ENCODE assay signal across 10 cellular contexts in genomic region chr11:38460901-38461300, GRCh38.
DNase-seq lines count a peak whose midpoint lies in the region; ATAC-seq and TF ChIP-seq lines count a peak whose summit lies in the region.
"Had no signal": no experiment of that assay in that cellular context is flagged by ENCODE, and none has a peak within 500 bp of the region (broad histone marks: within the 10 kb centered on the region; RNA-seq: fewer than 3 reads in every experiment).

No MANE protein-coding gene starts in this region.

- H3K27ac Mint-ChIP-seq in stimulated activated naive B cell treated with anti-CD40 and anti-IgM and Interleukin-4, amounts not matched to agents 10 μg/mL and 1 μg/mL and 100 μg/mL, for 72 hours: no peak overlapping the region
- H3K27ac Mint-ChIP-seq: memory B cell had no signal

- H3K36me3 Mint-ChIP-seq in stimulated activated naive B cell treated with anti-CD40 and anti-IgM and Interleukin-4, amounts not matched to agents 10 μg/mL and 1 μg/mL and 100 μg/mL, for 72 hours: no peaks in the 10 kb centered on the region
- H3K36me3 Mint-ChIP-seq: memory B cell had no signal

- no peaks in the 10 kb centered on the region for H3F3A ChIP-seq in smooth muscle cell (ENCODE audit: low read depth)

- H3K27me3 Mint-ChIP-seq in stimulated activated naive B cell treated with anti-CD40 and anti-IgM and Interleukin-4, amounts not matched to agents 10 μg/mL and 1 μg/mL and 100 μg/mL, for 72 hours: no peaks in the 10 kb centered on the region
- H3K27me3 Mint-ChIP-seq: memory B cell had no signal

- H3K4me1 Mint-ChIP-seq in stimulated activated naive B cell treated with anti-CD40 and anti-IgM and Interleukin-4, amounts not matched to agents 10 μg/mL and 1 μg/mL and 100 μg/mL, for 72 hours: no peaks in the 10 kb centered on the region
- H3K4me1 Mint-ChIP-seq: memory B cell had no signal

- H3K27me3 ChIP-seq in SJCRH30: no peaks in the 10 kb centered on the region
- no peaks in the 10 kb centered on the region for H3K27me3 ChIP-seq in smooth muscle cell (ENCODE audit: low read depth)
- no peaks in the 10 kb centered on the region for H3K27me3 ChIP-seq in colonic mucosa

- H3K4me2 ChIP-seq in smooth muscle cell: no peak overlapping the region

- H3K27ac ChIP-seq in SJCRH30 (peak overlapping the region; percentile 7; the same call in 1 of the 2 replicates), smooth muscle cell (ENCODE audit: low read depth) (peak overlapping the region; percentile 64), colonic mucosa (no peak overlapping the region)

- H3K4me1 ChIP-seq in SJCRH30 (peaks cover 17% of the 10 kb centered on the region), smooth muscle cell (ENCODE audit: low read depth) (no peaks in the 10 kb centered on the region), colonic mucosa (no peaks in the 10 kb centered on the region)

- H2AFZ ChIP-seq in smooth muscle cell (ENCODE audit: low read depth): no peak overlapping the region

- DNase-seq in HT-29 (ENCODE audit: low spot score) (peak; percentile 47), SJCRH30 (peak; percentile 77 to 85), foreskin fibroblast (peak; percentile 38 to 73), smooth muscle cell (lab: John Stamatoyannopoulos, UW; ENCODE audit: unreplicated experiment) (no peak), GM10266 (ENCODE audit: extremely low spot score) (no peak), colonic mucosa (no peak)
- DNase-seq in central memory CD4-positive, alpha-beta T cell: no peak
- no peak for DNase-seq in stimulated activated naive B cell treated with anti-CD40 and anti-IgM and Interleukin-4, amounts not matched to agents 10 μg/mL and 1 μg/mL and 100 μg/mL, for 72 hours
- DNase-seq: stimulated activated CD4-positive, alpha-beta T cell treated with anti-CD3 and anti-CD28 coated beads, Interleukin-1b, Interleukin-23, amount 100 ng/mL, for 48 hours had no signal

- H3K79me2 ChIP-seq in smooth muscle cell (ENCODE audit: low read depth): no peaks in the 10 kb centered on the region

- TF ChIP-seq CTCF in foreskin fibroblast (IDR thresholded peaks at IDR 0.05; ENCODE audit: low read depth, low read length) (no peak), smooth muscle cell (IDR thresholded peaks at IDR 0.05; ENCODE audit: borderline replicate concordance, insufficient read depth, poor library complexity, severe bottlenecking) (no peak), GM10266 (IDR thresholded peaks at IDR 0.05; ENCODE audit: control insufficient read depth, insufficient read depth, low read depth, missing control alignments) (no peak), colonic mucosa (IDR thresholded peaks at IDR 0.05) (no peak)

- no peaks in the 10 kb centered on the region for H4K20me1 ChIP-seq in smooth muscle cell (ENCODE audit: low read depth)

- H3K36me3 ChIP-seq in SJCRH30 (no peaks in the 10 kb centered on the region), smooth muscle cell (ENCODE audit: low read depth) (no peaks in the 10 kb centered on the region), colonic mucosa (no peaks in the 10 kb centered on the region)

- H3K9ac ChIP-seq in smooth muscle cell (ENCODE audit: low read depth) (no peak overlapping the region), colonic mucosa (ENCODE audit: low read depth in 2 of 2, low read length in 2 of 2) (no peak overlapping the region)

- H3K4me3 ChIP-seq in SJCRH30 (peak overlapping the region; percentile 31), foreskin fibroblast (ENCODE audit: low read depth in 1 of 2, low read length in 2 of 2) (no peak overlapping the region), smooth muscle cell (no peak overlapping the region), colonic mucosa (no peak overlapping the region)

- intact Hi-C loops in colonic mucosa (cut with DNase I): no loop called here

- no peak for ATAC-seq in stimulated activated naive B cell treated with anti-CD40 and anti-IgM and Interleukin-4, amounts not matched to agents 10 μg/mL and 1 μg/mL and 100 μg/mL, for 72 hours (replicated peaks)

- peaks cover 5 to 7% of the 10 kb centered on the region in 2 donors for H3K9me3 Mint-ChIP-seq in stimulated activated naive B cell treated with anti-CD40 and anti-IgM and Interleukin-4, amounts not matched to agents 10 μg/mL and 1 μg/mL and 100 μg/mL, for 72 hours

- 12% methylated on average over 2 of the region's 2 CpGs for WGBS in smooth muscle cell (ENCODE audit: low lambda C conversion rate)

- no peak overlapping the region for H3K4me3 Mint-ChIP-seq in stimulated activated naive B cell treated with anti-CD40 and anti-IgM and Interleukin-4, amounts not matched to agents 10 μg/mL and 1 μg/mL and 100 μg/mL, for 72 hours
- H3K4me3 Mint-ChIP-seq: memory B cell had no signal

- H3K9me3 ChIP-seq in SJCRH30 (replicated peaks): no peaks in the 10 kb centered on the region
- H3K9me3 ChIP-seq in smooth muscle cell (replicated peaks; ENCODE audit: low read depth): no peaks in the 10 kb centered on the region
- no peaks in the 10 kb centered on the region for H3K9me3 ChIP-seq in colonic mucosa

Comparison
In these comparisons a context has a peak if more than half of its experiments do, and no peak if none do; other contexts are left out.
1. DNase-seq: peak in HT-29 (single experiment), SJCRH30 (2 of 2) and foreskin fibroblast (2 of 2); none in smooth muscle cell (single experiment), central memory CD4-positive, alpha-beta T cell (single experiment), stimulated activated naive B cell treated with anti-CD40 and anti-IgM and Interleukin-4, amounts not matched to agents 10 μg/mL and 1 μg/mL and 100 μg/mL, for 72 hours (single experiment), GM10266 (single experiment) and colonic mucosa (single experiment).